In the genomic region with DNA sequence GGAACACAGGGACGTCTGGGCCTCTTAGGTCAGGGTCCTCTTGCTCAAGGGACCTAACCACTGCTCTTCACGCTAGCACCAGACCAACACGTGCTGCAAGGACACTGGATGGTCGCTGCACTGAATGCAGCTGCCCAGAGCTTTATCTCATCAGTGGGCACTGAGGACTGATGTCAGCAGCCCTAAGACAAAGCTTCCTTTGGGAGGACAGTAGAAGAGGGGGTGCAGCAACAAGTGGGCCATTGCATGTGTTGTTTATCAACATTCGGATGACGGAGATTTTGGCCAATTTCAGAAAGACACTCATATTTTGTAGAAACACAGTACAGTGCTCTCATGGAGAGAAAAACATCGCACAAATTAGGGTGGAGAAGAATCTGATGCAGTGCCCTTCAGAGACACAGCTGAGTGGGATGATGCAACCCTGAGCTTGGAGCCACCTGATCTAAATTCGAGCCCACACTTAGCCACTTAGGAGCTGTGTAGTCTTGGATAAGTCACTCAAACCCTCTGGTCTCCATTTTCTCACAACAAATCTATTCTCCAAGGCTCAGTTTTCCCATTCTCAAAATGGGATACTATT, we compare ENCODE assay signal across 25 cellular contexts. TPM values are rescaled to one million over a fixed set of nuclear protein-coding genes. Genes with fewer than 3 reads are reported as not detected.
DNase-seq lines count a peak whose midpoint lies in the region; ATAC-seq, FAIRE-seq and TF ChIP-seq lines count a peak whose summit lies in the region.
"Had no signal": no experiment of that assay in that cellular context is flagged by ENCODE, and none has a peak within 500 bp of the region (broad histone marks: within the 10 kb centered on the region; RNA-seq: fewer than 3 reads in every experiment).

No MANE protein-coding gene starts in this region.

- TF ChIP-seq CTCF in HEK293 (tag by site-specific recombination; IDR thresholded peaks at IDR 0.05) (no peak), H1 (IDR thresholded peaks at IDR 0.05; ENCODE audit: control extremely low read depth in 1 of 3, insufficient read depth in 1 of 3, low read depth in 1 of 3, low read length in 3 of 3) (no peak)

- no peak overlapping the region for H3K14ac ChIP-seq in H1 (ENCODE audit: insufficient read length)

- H2BK20ac ChIP-seq in H1 (ENCODE audit: low read length) = no peak overlapping the region

- no peak for TF ChIP-seq EP300 in H1 (IDR thresholded peaks at IDR 0.05; ENCODE audit: borderline replicate concordance in 1 of 2, low read depth in 2 of 2, low read length in 2 of 2)

- H2BK5ac ChIP-seq in H1 (ENCODE audit: low read depth, low read length) = no peak overlapping the region

- H4K20me1 ChIP-seq in H1 (replicated peaks in 1 of 2; ENCODE audit: control insufficient read depth in 1 of 2, insufficient read depth in 2 of 2, low read length in 2 of 2) = no peaks in the 10 kb centered on the region

- H3K9ac ChIP-seq in H1 (replicated peaks in 1 of 4; ENCODE audit: extremely low read depth in 1 of 4, low read depth in 3 of 4, low read length in 3 of 4) = no peak overlapping the region
- H3K9ac ChIP-seq: BLaER1, KMS-11 had no signal

- H4K91ac ChIP-seq in H1 (replicated peaks; ENCODE audit: insufficient read length, low read length) = no peak overlapping the region

- H3K23me2 ChIP-seq in H1 (ENCODE audit: low read depth, low read length) = no peaks in the 10 kb centered on the region

- H4K5ac ChIP-seq in H1 (ENCODE audit: insufficient read length, low read depth, low read length) = no peak overlapping the region

- WGBS in H1 (ENCODE audit: extremely low coverage in 1 of 2, insufficient coverage in 1 of 2, insufficient read length in 1 of 2, insufficient replicate concordance in 2 of 2, low coverage in 1 of 2, low lambda C conversion rate in 2 of 2, missing lambda C conversion rate in 1 of 2), 2 experiments = 85% methylated on average over 8 of the region's 8 CpGs; no CpG with 5 or more reads in 1 of the 2 experiments

- CTCF ChIA-PET in HEK293 (lab: Yijun Ruan, JAX) (interaction anchor here (0.6 to 1.8 kb wide), 6 partner anchors 14 to 853 kb away, joined by 3 to 8 read pairs (median 6); no protein-coding TSS in a partner anchor), H1 (lab: Charles Lee; ENCODE audit: partially characterized antibody) (interaction anchor here (1.1 to 3.3 kb wide), 7 partner anchors 14 to 40 kb away, joined by 3 to 29 read pairs (median 7); no protein-coding TSS in a partner anchor)

- FAIRE-seq in H1 (lab: Jason Lieb, UNC) = no peak
- FAIRE-seq: A204.1, GM12878 had no signal

- TF ChIP-seq POLR2A in H1 (IDR thresholded peaks at IDR 0.05; ENCODE audit: control extremely low read depth in 1 of 2, low read depth in 2 of 2, low read length in 2 of 2) = no peak

- no peak overlapping the region for H2BK15ac ChIP-seq in H1 (ENCODE audit: low read length)

- DNase-seq in H1 (ENCODE audit: low read depth in 1 of 2, low spot score in 2 of 2) = no peak
- DNase-seq in midbrain (lab: John Stamatoyannopoulos, UW) = peak; percentile 87
- DNase-seq in putamen (ENCODE audit: low spot score) = peak; percentile 96
- DNase-seq in UCSD-AML1 (lab: John Stamatoyannopoulos, UW; ENCODE audit: unreplicated experiment) = no peak
- no peak for DNase-seq in MV-4-11 (lab: John Stamatoyannopoulos, UW)
- DNase-seq: Calu3; CD8-positive, alpha-beta T cell; DMS53; EL; GOT3; NCI-H1436; NCI-H1930; NCI-H345; NCI-H524 treated with DMSO at 0.1 percent for 48 hours; PC-3; RPMI8226; SHP77 treated with DMSO at 0.1 percent for 48 hours had no signal

- H2AFZ ChIP-seq in H1 (ENCODE audit: low read length) = peak overlapping the region; percentile 38; the same call in 1 of the 2 replicates

- no peak overlapping the region for H3K4me2 ChIP-seq in H1 (ENCODE audit: insufficient read depth in 1 of 2, low read depth in 2 of 2, low read length in 2 of 2)
- H3K4me2 ChIP-seq: BLaER1, KMS-11 had no signal

- no peaks in the 10 kb centered on the region for H3K79me1 ChIP-seq in H1 (ENCODE audit: low read depth, low read length)

- no peak overlapping the region for H2BK120ac ChIP-seq in H1 (replicated peaks; ENCODE audit: low read depth, low read length)

- no peaks in the 10 kb centered on the region; a peak in 1 of 7 replicates for H3K27me3 ChIP-seq in H1 (replicated peaks in 1 of 4; ENCODE audit: control insufficient read depth in 3 of 4, extremely low read depth in 1 of 4, insufficient read depth in 3 of 4, low read length in 3 of 4)
- H3K27me3 ChIP-seq: BLaER1 had no signal

- H3K4me3 ChIP-seq in HEK293 (ENCODE audit: low read depth, low read length) (no peak overlapping the region), H1 (ENCODE audit: extremely low read depth in 1 of 4, insufficient read depth in 2 of 4, low read depth in 3 of 4, low read length in 4 of 4) (no peak overlapping the region)
- H3K4me3 ChIP-seq: BLaER1, GM12878 had no signal

- H3K56ac ChIP-seq in H1 (replicated peaks; ENCODE audit: insufficient read length, low read depth, low read length) = no peak overlapping the region

- no peak overlapping the region for H3K23ac ChIP-seq in H1 (ENCODE audit: insufficient read length)

- H3K4me1 ChIP-seq in HEK293 (ENCODE audit: control insufficient read depth, insufficient read depth, low read length) = no peaks in the 10 kb centered on the region
- H3K4me1 ChIP-seq in H1 (replicated peaks in 1 of 4; ENCODE audit: control insufficient read depth in 3 of 4, insufficient read depth in 4 of 4, low read length in 3 of 4) = no peaks in the 10 kb centered on the region

- H3K18ac ChIP-seq in H1 (ENCODE audit: extremely low read depth, low read length) = 0 out of 2 replicates have a peak overlapping the region, but pooled peaks have one; percentile 3

- no peaks in the 10 kb centered on the region for H3K79me2 ChIP-seq in H1 (ENCODE audit: control insufficient read depth in 1 of 2, insufficient read depth in 2 of 2, low read length in 2 of 2)

- no peak overlapping the region for H2AK5ac ChIP-seq in H1 (ENCODE audit: low read depth, low read length)

- H3K4ac ChIP-seq in H1 (replicated peaks; ENCODE audit: insufficient read length, low read depth, low read length) = no peak overlapping the region

- no peaks in the 10 kb centered on the region for H3K9me3 ChIP-seq in HEK293 (ENCODE audit: control insufficient read depth, insufficient read depth, low read depth, low read length)
- no peaks in the 10 kb centered on the region for H3K9me3 ChIP-seq in H1 (ENCODE audit: insufficient read depth in 2 of 2, low read depth in 1 of 2, low read length in 1 of 2)
- H3K9me3 ChIP-seq: BLaER1 had no signal

- POLR2A ChIA-PET in HEK293 (lab: Yijun Ruan, JAX) = no interaction called here
- POLR2A ChIA-PET in H1 (lab: Charles Lee; ENCODE audit: partially characterized antibody) = interaction anchor here (0.6 kb wide), 1 partner anchor 11 kb away, joined by 3 read pairs; no protein-coding TSS in a partner anchor

- no peak overlapping the region for H4K8ac ChIP-seq in H1 (ENCODE audit: extremely low read depth, insufficient read depth, low read length)

- ATAC-seq in activated CD4-positive, CD25-positive, alpha-beta regulatory T cell treated with anti-CD3 and anti-CD28 coated beads, Interleukin-2, amount 50 U/mL, for 24 hours = no peak
- no peak for ATAC-seq in HG03139 (IDR thresholded peaks at IDR 0.05; ENCODE audit: unreplicated experiment)
- ATAC-seq: CD8-positive, alpha-beta T cell; GM12878; PC-3 had no signal

- no peak overlapping the region for H2BK12ac ChIP-seq in H1 (ENCODE audit: low read depth, low read length)

- H3K27ac ChIP-seq in HEK293 (ENCODE audit: extremely low read depth, low read depth, low read length) (no peak overlapping the region), H1 (ENCODE audit: low read depth, low read length) (no peak overlapping the region)
- H3K27ac ChIP-seq: BLaER1, KMS-11 had no signal

- no peak for TF ChIP-seq RAD21 in H1 (IDR thresholded peaks at IDR 0.05 in 1 of 2, conservative IDR thresholded peaks at IDR 0.05 in 1 of 2; ENCODE audit: low read depth in 2 of 2, low read length in 2 of 2)

- no peaks in the 10 kb centered on the region for H3K36me3 ChIP-seq in HEK293 (ENCODE audit: control insufficient read depth in 2 of 2, insufficient read depth in 1 of 2, low read length in 2 of 2)
- no peaks in the 10 kb centered on the region for H3K36me3 ChIP-seq in H1 (ENCODE audit: control insufficient read depth in 2 of 4, insufficient read depth in 4 of 4, low read length in 3 of 4)

TF ChIP-seq in HEK293, 187 proteins besides CTCF, POLR2A, EP300 and RAD21 (continues in another document):
- TF ChIP-seq ZNF585B (tag by site-specific recombination; IDR thresholded peaks at IDR 0.05) = no peak

TF ChIP-seq in H1, 55 proteins besides CTCF, POLR2A, EP300 and RAD21:
- TF ChIP-seq CEBPB (IDR thresholded peaks at IDR 0.05; ENCODE audit: low read depth, low read length) (0 out of 2 replicates have a peak, but pooled peaks have one; percentile 22), SAP30 (IDR thresholded peaks at IDR 0.05; ENCODE audit: insufficient read depth, insufficient replicate concordance, low read length) (no peak)
- TF ChIP-seq, protein P1, sequence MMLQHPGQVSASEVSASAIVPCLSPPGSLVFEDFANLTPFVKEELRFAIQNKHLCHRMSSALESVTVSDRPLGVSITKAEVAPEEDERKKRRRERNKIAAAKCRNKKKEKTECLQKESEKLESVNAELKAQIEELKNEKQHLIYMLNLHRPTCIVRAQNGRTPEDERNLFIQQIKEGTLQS (IDR thresholded peaks at IDR 0.05; ENCODE audit: insufficient read depth, low read depth, low read length) = no peak
TF ChIP-seq in H1: peak in this region for 1.

RNA-seq across cellular contexts. Expression of a gene that starts 1.7 kb away (rescaled TPM):
- not detected in 2 replicates for total RNA-seq in H1 (2021; fragmentation: NEBNext Ultra II Directional; extraction: Animal tissue kit (Norgen Biotek cat#: 25700))
- 0.03 TPM in 1 of 2 replicates, not detected in the other for polyA plus RNA-seq in H1 (2011; rRNA removed)
- polyA plus RNA-seq in H1 (2011; cell fraction: cytosol; rRNA removed) = not detected
- polyA plus RNA-seq in H1 (2011; cell fraction: nucleus; rRNA removed) = not detected
- not detected in 4 replicates for polyA plus RNA-seq in H1 (2012, experiment 1 of 2)
- not detected for polyA plus RNA-seq in H1 (2012, experiment 2 of 2)
- polyA plus RNA-seq in H1 (2013, experiment 1 of 2) = 0.06 TPM
- 0.06 TPM for polyA plus RNA-seq in H1 (2013, experiment 2 of 2)
- polyA minus RNA-seq in H1 (2011; rRNA and poly(A)+ RNA removed) = not detected in 2 replicates
- polyA minus RNA-seq in H1 (2011; cell fraction: cytosol; rRNA and poly(A)+ RNA removed) = not detected
- not detected for polyA minus RNA-seq in H1 (2011; cell fraction: nucleus; rRNA and poly(A)+ RNA removed)
- total RNA-seq: Calu3; CD8-positive, alpha-beta T cell; GM12878; HT-29; PC-3 had no signal
- polyA plus RNA-seq: GM12878 had no signal

RNA-seq across cellular contexts. Expression of a gene that starts 52.9 kb away (rescaled TPM):
- not detected in 2 replicates for total RNA-seq in H1 (2021; fragmentation: NEBNext Ultra II Directional; extraction: Animal tissue kit (Norgen Biotek cat#: 25700))
- not detected in 2 replicates for polyA plus RNA-seq in H1 (2011; rRNA removed)
- not detected for polyA plus RNA-seq in H1 (2011; cell fraction: cytosol; rRNA removed)
- not detected for polyA plus RNA-seq in H1 (2011; cell fraction: nucleus; rRNA removed)
- not detected in 4 replicates for polyA plus RNA-seq in H1 (2012, experiment 1 of 2)
- not detected for polyA plus RNA-seq in H1 (2012, experiment 2 of 2)
- 0.04 TPM for polyA plus RNA-seq in H1 (2013, experiment 1 of 2)
- 0.06 TPM for polyA plus RNA-seq in H1 (2013, experiment 2 of 2)
- polyA minus RNA-seq in H1 (2011; rRNA and poly(A)+ RNA removed) = not detected in 2 replicates
- not detected for polyA minus RNA-seq in H1 (2011; cell fraction: cytosol; rRNA and poly(A)+ RNA removed)
- polyA minus RNA-seq in H1 (2011; cell fraction: nucleus; rRNA and poly(A)+ RNA removed) = not detected
- total RNA-seq: Calu3; CD8-positive, alpha-beta T cell; HT-29; PC-3 had no signal

Comparison
In these comparisons a context has a peak if more than half of its experiments do, and no peak if none do; other contexts are left out.
1. DNase-seq: peak in midbrain (single experiment) and putamen (single experiment); none in H1 (0 of 2), UCSD-AML1 (single experiment) and MV-4-11 (single experiment).